ENCODE assay signal across 8 cellular contexts in the genomic region with DNA sequence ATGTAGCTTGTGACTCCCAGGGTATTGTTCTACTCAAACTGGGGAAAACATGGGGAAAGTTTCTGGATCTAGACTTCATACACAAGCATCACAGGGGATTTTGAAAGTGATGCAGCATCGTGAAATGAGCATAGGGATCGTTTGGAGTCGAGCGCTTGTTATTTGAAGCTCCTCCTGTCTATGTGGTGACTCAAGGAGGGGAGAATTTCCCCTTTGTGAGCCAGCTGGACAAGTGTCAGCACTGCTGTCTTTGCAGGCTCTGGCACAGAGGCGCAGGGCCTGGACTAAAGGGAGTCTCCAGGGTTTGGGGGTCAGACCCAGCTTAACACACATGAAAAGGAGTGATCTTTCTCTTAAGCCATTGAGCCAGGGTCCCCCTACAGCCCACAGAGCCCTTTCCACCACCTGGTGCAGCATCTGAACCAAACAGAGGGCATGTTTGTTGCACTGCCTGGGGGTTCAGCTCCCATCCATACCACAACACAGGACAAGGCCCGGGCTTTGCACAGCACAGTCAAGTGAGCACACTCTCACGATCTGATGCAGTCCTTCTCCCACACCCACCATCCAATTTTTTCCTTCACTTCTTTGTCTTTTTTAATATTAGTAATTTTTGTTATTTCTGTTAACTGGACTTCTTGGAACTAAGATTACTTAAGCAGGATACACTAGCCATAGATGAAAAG. TPM values are rescaled to one million over a fixed set of nuclear protein-coding genes. Genes with fewer than 3 reads are reported as not detected.
A peak's percentile ranks its signal among the peaks of the same experiment; 100 is the strongest.
DNase-seq lines count a peak whose midpoint lies in the region.

No MANE protein-coding gene starts in this region.

- no peaks in the 10 kb centered on the region for H3K9me3 ChIP-seq in subcutaneous abdominal adipose tissue (ENCODE audit: control insufficient read depth in 5 of 5, low read length in 5 of 5)

- no peaks in the 10 kb centered on the region for H3K27me3 ChIP-seq in subcutaneous abdominal adipose tissue (ENCODE audit: control insufficient read depth in 5 of 5, insufficient read depth in 4 of 5, low read length in 5 of 5)

- H3K4me1 ChIP-seq in subcutaneous abdominal adipose tissue (ENCODE audit: control insufficient read depth in 5 of 5, insufficient read depth in 5 of 5, low read length in 5 of 5) = peaks cover 23 to 66% (median 57%) of the 10 kb centered on the region in 5 donors

- H3K9ac ChIP-seq in subcutaneous abdominal adipose tissue (ENCODE audit: low read length in 5 of 5) = peak overlapping the region in 3 of 5 donors; percentile 8 to 43 (median 22)

- H3K27ac ChIP-seq in subcutaneous abdominal adipose tissue (ENCODE audit: low read depth, low read length) = peak overlapping the region; percentile 89

- peaks cover 0 to 13% (median 4%) of the 10 kb centered on the region in 5 donors for H3K36me3 ChIP-seq in subcutaneous abdominal adipose tissue (ENCODE audit: control insufficient read depth in 5 of 5, insufficient read depth in 5 of 5, low read length in 5 of 5)

- DNase-seq in M059J (ENCODE audit: low read depth) = peak; percentile 91
- peak; percentile 91 for DNase-seq in astrocyte of the hippocampus (ENCODE audit: low read depth, low spot score)
- peak; percentile 97 for DNase-seq in iris pigment epithelial cell (ENCODE audit: low read depth)
- no peak for DNase-seq in central memory CD4-positive, alpha-beta T cell
- DNase-seq in SW 1271 (lab: John Stamatoyannopoulos, UW) = no peak
- DNase-seq in OCI-M1 (lab: John Stamatoyannopoulos, UW) = no peak
- DNase-seq in NCI-H226 = no peak

- peak overlapping the region in 1 of 5 donors; percentile 6 for H3K4me3 ChIP-seq in subcutaneous abdominal adipose tissue (ENCODE audit: low read depth in 1 of 5, low read length in 5 of 5)

RNA-seq across cellular contexts. Expression of a gene that starts 50.9 kb away (rescaled TPM):
- 31.7 and 36.1 TPM in 2 replicates for total RNA-seq in M059J (2014; rRNA removed; shearing (Covaris generic))

Comparison
In these comparisons a context has a peak if more than half of its experiments do, and no peak if none do; other contexts are left out.
1. DNase-seq: peak in M059J (single experiment), astrocyte of the hippocampus (single experiment) and iris pigment epithelial cell (single experiment); none in central memory CD4-positive, alpha-beta T cell (single experiment), SW 1271 (0 of 2), OCI-M1 (single experiment) and NCI-H226 (single experiment).